Comparison of ENCODE assay signal across 15 cellular contexts in genomic region chr3:63051920-63052319, GRCh38.
DNase-seq lines count a peak whose midpoint lies in the region; ATAC-seq and TF ChIP-seq lines count a peak whose summit lies in the region.
"Had no signal": no experiment of that assay in that cellular context is flagged by ENCODE, and none has a peak within 500 bp of the region (broad histone marks: within the 10 kb centered on the region; RNA-seq: fewer than 3 reads in every experiment).

No MANE protein-coding gene starts in this region.

- peaks cover 34% of the 10 kb centered on the region for H3K4me1 Mint-ChIP-seq in Calu3 (ENCODE audit: low read depth, unreplicated experiment)

- H3K27ac Mint-ChIP-seq in Calu3 (ENCODE audit: unreplicated experiment) = peak overlapping the region; percentile 62
- H3K27ac Mint-ChIP-seq: activated T-cell treated with anti-CD3 and anti-CD28 coated beads, Interleukin-2, amount 50 U/mL, for 24 hours; CD8-positive, alpha-beta T cell had no signal

- H4K20me1 ChIP-seq in osteoblast (ENCODE audit: insufficient read depth, low read length) = no peaks in the 10 kb centered on the region

- DNase-seq in Calu3 (peak; percentile 56), SJSA1 (ENCODE audit: low read depth in 1 of 2, low spot score in 2 of 2) (peak; percentile 27 to 42), fibroblast of peridontal ligament (ENCODE audit: extremely low read depth) (peak; percentile 81), osteoblast (ENCODE audit: insufficient read length, low spot score, missing footprints) (peak; percentile 38), NCI-H1694 treated with DMSO at 0.1 percent for 48 hours (lab: John Stamatoyannopoulos, UW) (no peak), NCI-H1436 (lab: John Stamatoyannopoulos, UW) (no peak)
- no peak for DNase-seq in activated CD4-positive, CD25-positive, alpha-beta regulatory T cell (lab: John Stamatoyannopoulos, UW)
- DNase-seq: activated T-cell treated with anti-CD3 and anti-CD28 coated beads, Interleukin-2, amount 50 U/mL, for 24 hours; aorta; CD8-positive, alpha-beta T cell; NCI-H1417; right lobe of liver; SIG-M5 had no signal

- H3K27me3 ChIP-seq in SJSA1 (replicated peaks) (no peaks in the 10 kb centered on the region), osteoblast (ENCODE audit: insufficient read depth, low read length) (no peaks in the 10 kb centered on the region)
- H3K27me3 ChIP-seq: right lobe of liver had no signal

- intact Hi-C loops in Calu3 (cut with micrococcal nuclease; ENCODE audit: unreplicated experiment) = no loop called here

- no peaks in the 10 kb centered on the region for H3K27me3 Mint-ChIP-seq in Calu3 (ENCODE audit: unreplicated experiment)
- H3K27me3 Mint-ChIP-seq: activated T-cell treated with anti-CD3 and anti-CD28 coated beads, Interleukin-2, amount 50 U/mL, for 24 hours had no signal

- CTCF ChIA-PET in Calu3 (lab: Charles Lee) = no interaction called here

- H3K36me3 ChIP-seq in SJSA1 = no peaks in the 10 kb centered on the region
- H3K36me3 ChIP-seq in osteoblast (ENCODE audit: insufficient read depth, low read length) = no peaks in the 10 kb centered on the region
- H3K36me3 ChIP-seq: HAP-1, right lobe of liver had no signal

- no peak for ATAC-seq in GM21576 (IDR thresholded peaks at IDR 0.05; ENCODE audit: unreplicated experiment)
- ATAC-seq: CD8-positive, alpha-beta T cell; right lobe of liver had no signal

- H3K9me3 Mint-ChIP-seq in Calu3 (ENCODE audit: low read depth, unreplicated experiment) = no peaks in the 10 kb centered on the region

- H3K36me3 Mint-ChIP-seq in Calu3 (ENCODE audit: insufficient read depth, unreplicated experiment) = no peaks in the 10 kb centered on the region
- H3K36me3 Mint-ChIP-seq: CD8-positive, alpha-beta T cell had no signal

- no peak overlapping the region for H3K4me3 ChIP-seq in SJSA1
- H3K4me3 ChIP-seq in osteoblast (ENCODE audit: insufficient read depth, low read length) = no peak overlapping the region
- H3K4me3 ChIP-seq: HAP-1, right lobe of liver had no signal

- H3K9me3 ChIP-seq in SJSA1 (replicated peaks) = no peaks in the 10 kb centered on the region
- H3K9me3 ChIP-seq in osteoblast (ENCODE audit: low read depth, low read length) = no peaks in the 10 kb centered on the region
- H3K9me3 ChIP-seq: HAP-1, right lobe of liver had no signal

- no TSS peak for BruUV-seq in Calu3 (replicated peaks; lab: Mats Ljungman, UMichigan)

- H3K4me1 ChIP-seq in SJSA1 (replicated peaks) (peaks cover 22% of the 10 kb centered on the region), osteoblast (ENCODE audit: insufficient read depth, low read length) (no peaks in the 10 kb centered on the region)
- H3K4me1 ChIP-seq: HAP-1, right lobe of liver had no signal

- no peak overlapping the region for H3K27ac ChIP-seq in SJSA1
- H3K27ac ChIP-seq in osteoblast (ENCODE audit: low read depth, low read length) = no peak overlapping the region
- H3K27ac ChIP-seq: right lobe of liver had no signal

- H2AFZ ChIP-seq in osteoblast (ENCODE audit: low read length) = peak overlapping the region; percentile 51

- H3K4me2 ChIP-seq in osteoblast (ENCODE audit: insufficient read depth, low read length) = peak overlapping the region; percentile 43

- TF ChIP-seq CTCF in Calu3 (IDR thresholded peaks at IDR 0.05; ENCODE audit: unreplicated experiment) (no peak), osteoblast (IDR thresholded peaks at IDR 0.05; ENCODE audit: extremely low read depth, low read depth, low read length) (no peak)

- H3K79me2 ChIP-seq in osteoblast (ENCODE audit: insufficient read depth, low read length) = no peaks in the 10 kb centered on the region

- peak overlapping the region; percentile 17 for H3K4me3 Mint-ChIP-seq in Calu3 (ENCODE audit: low read depth, unreplicated experiment)
- H3K4me3 Mint-ChIP-seq: activated T-cell treated with anti-CD3 and anti-CD28 coated beads, Interleukin-2, amount 50 U/mL, for 24 hours; CD8-positive, alpha-beta T cell had no signal

Comparison
In these comparisons a context has a peak if more than half of its experiments do, and no peak if none do; other contexts are left out.
1. DNase-seq: peak in Calu3 (single experiment), SJSA1 (2 of 2), fibroblast of peridontal ligament (single experiment) and osteoblast (single experiment); none in NCI-H1694 treated with DMSO at 0.1 percent for 48 hours (single experiment), activated CD4-positive, CD25-positive, alpha-beta regulatory T cell (0 of 4) and NCI-H1436 (single experiment).